28 cellular contexts compared by ENCODE assay signal in genomic region chr2:195471807-195472206, GRCh38.
"Had no signal": no experiment of that assay in that cellular context is flagged by ENCODE, and none has a peak within 500 bp of the region (broad histone marks: within the 10 kb centered on the region; RNA-seq: fewer than 3 reads in every experiment).

No MANE protein-coding gene starts in this region.

- ATAC-seq: activated CD8-positive, alpha-beta T cell treated with anti-CD3 and anti-CD28 coated beads, Interleukin-2, amount 10 ng/mL, durations not matched to agents 7 days and 5 days; SK-N-SH treated with all-trans-retinoic acid at 6 μM for 48 hours; WTC11 had no signal

- H3K36me3 ChIP-seq: breast epithelium, Peyer's patch, SJSA1 had no signal

- H3K9me3 ChIP-seq: breast epithelium, Peyer's patch, SJSA1 had no signal

- DNase-seq: activated CD4-positive, alpha-beta T cell treated with anti-CD3 and anti-CD28 coated beads for 48 hours; activated CD4-positive, alpha-beta T cell treated with anti-CD3 and anti-CD28 coated beads, Interleukin-2, amount 50 U/mL, for 4 hours; activated CD4-positive, CD25-positive, alpha-beta regulatory T cell treated with anti-CD3 and anti-CD28 coated beads, Interleukin-2, amount 50 U/mL, for 72 hours; activated CD8-positive, alpha-beta memory T cell treated with anti-CD3 and anti-CD28 coated beads, Interleukin-2, amount 50 U/mL, for 48 hours; activated CD8-positive, alpha-beta T cell treated with anti-CD3 and anti-CD28 coated beads, Interleukin-2, amount 10 ng/mL, durations not matched to agents 7 days and 5 days; activated naive CD4-positive, alpha-beta T cell; activated T-cell treated with anti-CD3 and anti-CD28 coated beads, Interleukin-2, amount 50 U/mL, for 1 hour; aorta; caudate nucleus; Karpas-422; NCI-H1092; NCI-H1417 treated with DMSO at 0.1 percent for 48 hours; NCI-H1694; NCI-H2029; NCI-H2107; NCI-H2171 treated with DMSO at 0.1 percent for 48 hours; NCI-H226; NCI-H526 treated with DMSO at 0.1 percent for 48 hours; NCI-H82; NK-92 treated with Interleukin-12 subunit alpha and Interleukin-12 subunit beta, amount 100 ng/mL, for 24 hours; Peyer's patch; Right ventricle myocardium superior; SW 1271 had no signal

- H3K27me3 ChIP-seq: breast epithelium, Peyer's patch, SJSA1 had no signal

- H3K4me1 ChIP-seq: breast epithelium, Peyer's patch, SJSA1 had no signal

- H3K27ac ChIP-seq: breast epithelium, Peyer's patch, RWPE1, SJSA1 had no signal

- H3K4me3 ChIP-seq: breast epithelium, Peyer's patch, SJSA1 had no signal
